7 cellular contexts compared by ENCODE assay signal in the genomic region with DNA sequence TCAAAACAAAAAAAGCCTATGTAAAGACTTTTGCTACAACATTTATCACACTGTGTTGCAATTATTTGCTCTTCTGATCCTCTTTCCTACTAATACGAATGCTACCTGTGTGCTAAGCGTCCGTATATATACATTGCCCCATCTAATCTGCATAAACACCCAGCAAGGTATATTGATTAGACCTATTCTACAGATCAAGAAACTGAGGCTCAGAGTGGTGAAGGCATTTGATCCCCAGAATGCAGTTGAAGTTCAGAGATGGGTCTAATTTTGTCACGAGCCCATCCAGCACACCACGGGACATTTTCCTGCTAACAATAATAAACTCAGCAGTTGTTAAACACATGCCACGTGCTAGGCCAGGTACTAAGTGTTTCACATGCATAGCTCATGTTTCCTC.
"Had no signal": no experiment of that assay in that cellular context is flagged by ENCODE, and none has a peak within 500 bp of the region (broad histone marks: within the 10 kb centered on the region; RNA-seq: fewer than 3 reads in every experiment).

No MANE protein-coding gene starts in this region.

- H3K9ac ChIP-seq: KMS-11 had no signal

- H3K4me2 ChIP-seq: KMS-11 had no signal

- DNase-seq: IMR-90, KBM-7, KG1 had no signal

- FAIRE-seq: HTR-8/SVneo had no signal

- H3K27ac ChIP-seq: HL-60, KMS-11 had no signal

- H3K27me3 Mint-ChIP-seq: IgD-negative memory B cell had no signal

- H3K9me3 Mint-ChIP-seq: IgD-negative memory B cell had no signal

- H3K27ac Mint-ChIP-seq: IgD-negative memory B cell had no signal

- H3K4me3 Mint-ChIP-seq: IgD-negative memory B cell had no signal
